20 cellular contexts compared by ENCODE assay signal in genomic region chr3:121483290-121483689, GRCh38.
A peak's percentile ranks its signal among the peaks of the same experiment; 100 is the strongest.
DNase-seq lines count a peak whose midpoint lies in the region; ATAC-seq and TF ChIP-seq lines count a peak whose summit lies in the region.
"Had no signal": no experiment of that assay in that cellular context is flagged by ENCODE, and none has a peak within 500 bp of the region (broad histone marks: within the 10 kb centered on the region; RNA-seq: fewer than 3 reads in every experiment).

No MANE protein-coding gene starts in this region.

- peak overlapping the region; percentile 55; the same call in 1 of the 2 replicates for H3K4ac ChIP-seq in IMR-90 (ENCODE audit: low read depth, low read length)

- peaks cover 2 to 6% of the 10 kb centered on the region in 2 experiments; a peak in 2 of 4 replicates for H3K79me1 ChIP-seq in IMR-90 (ENCODE audit: low read depth in 1 of 2, low read length in 2 of 2)

- no CpG with 5 or more reads among the region's 1 CpG for WGBS in IMR-90 (ENCODE audit: extremely low coverage in 2 of 2, insufficient read length in 1 of 2), 2 experiments

- H3K36me3 ChIP-seq in IMR-90 (ENCODE audit: control insufficient read depth, insufficient read depth, low read length) (no peaks in the 10 kb centered on the region), SJCRH30 (peaks cover 74% of the 10 kb centered on the region)
- H3K36me3 ChIP-seq: esophagus muscularis mucosa, right atrium auricular region had no signal

- H3K27me3 Mint-ChIP-seq in mesothelial cell of epicardium (ENCODE audit: low read depth): no peaks in the 10 kb centered on the region
- H3K27me3 Mint-ChIP-seq: activated CD4-positive, alpha-beta T cell treated with anti-CD3 and anti-CD28 coated beads for 36 hours; brain had no signal

- no peak overlapping the region for H2AFZ ChIP-seq in IMR-90 (replicated peaks; ENCODE audit: low read length, poor library complexity)

- H3K27ac Mint-ChIP-seq in mesothelial cell of epicardium: no peak overlapping the region
- H3K27ac Mint-ChIP-seq: activated CD4-positive, alpha-beta T cell treated with anti-CD3 and anti-CD28 coated beads for 36 hours had no signal

- no peak for TF ChIP-seq POLR2A in IMR-90 (IDR thresholded peaks at IDR 0.05; ENCODE audit: low read depth, low read length)

- in situ Hi-C loops in IMR-90 (cut with MboI; ENCODE audit: low sequenced_read_pairs): loop anchor here (25.0 kb wide), 2 partner anchors 921 to 1046 kb away; no protein-coding TSS in a partner anchor

- peak overlapping the region; percentile 11; the same call in 1 of the 2 replicates for H2BK120ac ChIP-seq in IMR-90 (ENCODE audit: low read depth, low read length)

- no peak overlapping the region for H3K27ac ChIP-seq in IMR-90 (ENCODE audit: insufficient read depth, low read length)
- H3K27ac ChIP-seq in SJCRH30: no peak overlapping the region
- H3K27ac ChIP-seq: esophagus muscularis mucosa, neutrophil, right atrium auricular region had no signal

- peak overlapping the region in 1 of 2 experiments; percentile 21; a peak in 1 of 4 replicates for H4K8ac ChIP-seq in IMR-90 (ENCODE audit: low read depth in 2 of 2, low read length in 2 of 2)

- H2AK9ac ChIP-seq in IMR-90 (replicated peaks; ENCODE audit: low read depth, low read length, poor library complexity): no peak overlapping the region

- no peak overlapping the region; the same call in 1 of the 2 replicates for H3K18ac ChIP-seq in IMR-90 (ENCODE audit: low read depth, low read length)

- TF ChIP-seq RAD21 in IMR-90 (IDR thresholded peaks at IDR 0.05; ENCODE audit: low read length): no peak

- H3K14ac ChIP-seq in IMR-90 (replicated peaks; ENCODE audit: low read depth, low read length): no peak overlapping the region

- intact Hi-C loops in IMR-90 (cut with micrococcal nuclease): no loop called here

- TF ChIP-seq CTCF in IMR-90 (conservative IDR thresholded peaks at IDR 0.05; ENCODE audit: low read depth, low read length) (no peak), mesothelial cell of epicardium (IDR thresholded peaks at IDR 0.05; ENCODE audit: unreplicated experiment) (no peak)

- no peak overlapping the region for H3K4me3 Mint-ChIP-seq in mesothelial cell of epicardium
- H3K4me3 Mint-ChIP-seq: activated CD4-positive, alpha-beta T cell treated with anti-CD3 and anti-CD28 coated beads for 36 hours; brain had no signal

- peak overlapping the region; percentile 90 for H2BK5ac ChIP-seq in IMR-90 (ENCODE audit: low read depth, low read length, poor library complexity, severe bottlenecking)

- no TSS peak for BruUV-seq in IMR-90 (replicated peaks; lab: Mats Ljungman, UMichigan)

- H3K9me1 ChIP-seq in IMR-90 (ENCODE audit: insufficient read depth, low read length): no peaks in the 10 kb centered on the region

- H3K9ac ChIP-seq in IMR-90 (ENCODE audit: low read depth, low read length): no peak overlapping the region

- H4K5ac ChIP-seq in IMR-90 (ENCODE audit: low read depth, low read length): 0 out of 2 replicates have a peak overlapping the region, but pooled peaks have one; percentile 84

- H2BK15ac ChIP-seq in IMR-90 (ENCODE audit: low read depth, low read length): no peak overlapping the region

- peak overlapping the region; percentile 66 for H2BK20ac ChIP-seq in IMR-90 (ENCODE audit: low read depth, low read length)

- POLR2A ChIA-PET in IMR-90 (lab: Charles Lee; ENCODE audit: unreplicated experiment): no interaction called here

- no peak overlapping the region for H4K91ac ChIP-seq in IMR-90 (ENCODE audit: insufficient read depth, low read depth, low read length)

- DNase-seq in AG08395 (ENCODE audit: low spot score): peak; percentile 36
- DNase-seq in IMR-90: peak; percentile 56
- peak; percentile 9 for DNase-seq in astrocyte of the hippocampus (ENCODE audit: low read depth, low spot score)
- peak; percentile 51 for DNase-seq in iris pigment epithelial cell (ENCODE audit: low read depth)
- no peak for DNase-seq in islet precursor cell
- DNase-seq in UCSD-AML1 (lab: John Stamatoyannopoulos, UW; ENCODE audit: unreplicated experiment): no peak
- DNase-seq in SJCRH30: no peak
- DNase-seq in mesothelial cell of epicardium (ENCODE audit: low spot score in 2 of 2, unreplicated experiment in 2 of 2): no peak
- DNase-seq: activated CD4-positive, alpha-beta T cell treated with anti-CD3 and anti-CD28 coated beads for 36 hours; COR-L47; hypothalamus; left colon; NCI-H2081 treated with DMSO at 0.1 percent for 48 hours; NCI-H524; T1000 had no signal

- H3K27me3 ChIP-seq in IMR-90 (ENCODE audit: control insufficient read depth, insufficient read depth, low read length) (no peaks in the 10 kb centered on the region), SJCRH30 (no peaks in the 10 kb centered on the region)
- H3K27me3 ChIP-seq: esophagus muscularis mucosa, neutrophil, right atrium auricular region had no signal

- H2AK5ac ChIP-seq in IMR-90 (ENCODE audit: low read depth, low read length): no peak overlapping the region

- H4K20me1 ChIP-seq in IMR-90 (ENCODE audit: insufficient read depth, low read length): no peaks in the 10 kb centered on the region

- dilution Hi-C loops in IMR-90 (cut with HindIII; ENCODE audit: low sequenced_read_pairs, unreplicated experiment): no loop called here

- no peak for ATAC-seq in IMR-90 (ENCODE audit: low read depth)
- ATAC-seq: activated CD4-positive, alpha-beta T cell treated with anti-CD3 and anti-CD28 coated beads for 36 hours; GM12878; left colon had no signal

- H3K56ac ChIP-seq in IMR-90 (ENCODE audit: extremely low read depth, insufficient read depth, low read length): peak overlapping the region; percentile 4; the same call in 1 of the 2 replicates

- H3K4me3 ChIP-seq in IMR-90 (ENCODE audit: insufficient read depth, low read depth, low read length) (no peak overlapping the region), SJCRH30 (no peak overlapping the region)
- H3K4me3 ChIP-seq: esophagus muscularis mucosa, GM12878, right atrium auricular region had no signal

- H3K9me3 Mint-ChIP-seq in mesothelial cell of epicardium: no peaks in the 10 kb centered on the region
- H3K9me3 Mint-ChIP-seq: brain had no signal

- H3K23ac ChIP-seq in IMR-90 (ENCODE audit: low read depth, low read length): 0 out of 2 replicates have a peak overlapping the region, but pooled peaks have one; percentile 42

- peaks cover 4% of the 10 kb centered on the region for H3K36me3 Mint-ChIP-seq in mesothelial cell of epicardium
- H3K36me3 Mint-ChIP-seq: brain had no signal

- CTCF ChIA-PET in IMR-90 (lab: Yijun Ruan, JAX): no interaction called here

- H3K4me2 ChIP-seq in IMR-90 (ENCODE audit: low read depth, low read length): no peak overlapping the region

- H3K4me1 Mint-ChIP-seq in mesothelial cell of epicardium: no peaks in the 10 kb centered on the region
- H3K4me1 Mint-ChIP-seq: activated CD4-positive, alpha-beta T cell treated with anti-CD3 and anti-CD28 coated beads for 36 hours; brain had no signal

- H3K4me1 ChIP-seq in IMR-90 (ENCODE audit: control insufficient read depth, insufficient read depth, low read length) (peaks cover 5% of the 10 kb centered on the region), SJCRH30 (no peaks in the 10 kb centered on the region)
- H3K4me1 ChIP-seq: esophagus muscularis mucosa, right atrium auricular region had no signal

- H3K9me3 ChIP-seq in IMR-90 (ENCODE audit: control insufficient read depth, insufficient read depth, low read length) (no peaks in the 10 kb centered on the region), SJCRH30 (replicated peaks) (no peaks in the 10 kb centered on the region)
- H3K9me3 ChIP-seq: esophagus muscularis mucosa, neutrophil, right atrium auricular region had no signal

TF ChIP-seq in IMR-90, 13 proteins besides CTCF, POLR2A, EP300 and RAD21:
- TF ChIP-seq RCOR1 (IDR thresholded peaks at IDR 0.05; ENCODE audit: insufficient replicate concordance, low read length) (no peak), CEBPB (IDR thresholded peaks at IDR 0.05; ENCODE audit: low read depth, low read length) (peak; percentile 24; the same call in 1 of the 2 replicates), ELK1 (IDR thresholded peaks at IDR 0.05; ENCODE audit: borderline replicate concordance, low read depth, low read length) (no peak)

Comparison
In these comparisons a context has a peak if more than half of its experiments do, and no peak if none do; other contexts are left out.
1. DNase-seq: peak in AG08395 (single experiment), IMR-90 (single experiment), astrocyte of the hippocampus (single experiment) and iris pigment epithelial cell (single experiment); none in islet precursor cell (single experiment), UCSD-AML1 (single experiment), SJCRH30 (0 of 2) and mesothelial cell of epicardium (0 of 2).